Comparison of ENCODE assay signal across 22 cellular contexts in the genomic region with DNA sequence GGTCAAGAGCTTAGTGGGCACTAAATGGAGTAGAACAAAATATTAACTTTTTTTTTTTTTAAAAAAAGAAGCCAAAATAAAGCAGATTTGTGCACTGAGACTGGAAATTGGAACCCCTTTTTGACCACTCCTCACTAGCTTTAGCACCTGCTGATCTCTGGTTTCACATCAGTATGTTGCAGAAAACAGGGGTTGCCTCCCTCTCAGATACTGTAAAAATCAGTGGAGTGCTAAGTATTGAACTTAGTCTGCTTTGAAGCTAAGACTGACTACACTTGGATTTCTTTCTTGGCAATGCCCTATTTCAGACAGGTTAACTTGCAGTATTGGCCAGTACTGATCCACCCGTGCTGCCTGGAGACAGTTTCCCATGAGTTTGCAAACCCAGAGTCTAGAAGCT.
DNase-seq lines count a peak whose midpoint lies in the region; ATAC-seq and FAIRE-seq lines count a peak whose summit lies in the region.
"Had no signal": no experiment of that assay in that cellular context is flagged by ENCODE, and none has a peak within 500 bp of the region (broad histone marks: within the 10 kb centered on the region; RNA-seq: fewer than 3 reads in every experiment).

No MANE protein-coding gene starts in this region.

- H3K27me3 ChIP-seq in BLaER1 treated with 17β-estradiol and CSF1 and Interleukin-3, amounts not matched to agents 10 nM and 100 nM, result no peaks in the 10 kb centered on the region
- H3K27me3 ChIP-seq: body of pancreas, left lung, SJCRH30, upper lobe of right lung had no signal

- no peak overlapping the region for H3K4me3 ChIP-seq in BLaER1 treated with 17β-estradiol and CSF1 and Interleukin-3, amounts not matched to agents 10 nM and 100 nM
- H3K4me3 ChIP-seq: body of pancreas, left lung, mucosa of descending colon, prostate gland, SJCRH30, upper lobe of right lung had no signal

- no peaks in the 10 kb centered on the region for H3K9me3 ChIP-seq in BLaER1 treated with 17β-estradiol and CSF1 and Interleukin-3, amounts not matched to agents 10 nM and 100 nM (replicated peaks in 1 of 11)
- H3K9me3 ChIP-seq: body of pancreas, left lung, mucosa of descending colon, prostate gland, SJCRH30, upper lobe of right lung had no signal

- H3K9ac ChIP-seq in BLaER1 treated with 17β-estradiol and CSF1 and Interleukin-3, amounts not matched to agents 10 nM and 100 nM, result no peak overlapping the region

- H3K27me3 Mint-ChIP-seq in T-helper 2 cell treated with Interferon-gamma antibody and Interleukin-4, amounts not matched to agents 5 μg/mL and 100 μg/mL, for 36 hours (ENCODE audit: low read depth), result peaks cover 1% of the 10 kb centered on the region
- H3K27me3 Mint-ChIP-seq: activated naive CD8-positive, alpha-beta T cell treated with anti-CD3 and anti-CD28 coated beads for 36 hours had no signal

- DNase-seq in GM19239 (ENCODE audit: insufficient read length, low spot score) (no peak), epithelial cell of prostate (ENCODE audit: low read depth, low spot score) (no peak), HCEC 1CT (no peak)
- DNase-seq in T-helper 2 cell treated with Interferon-gamma antibody and Interleukin-4, amounts not matched to agents 5 μg/mL and 100 μg/mL, for 36 hours (ENCODE audit: low spot score), result no peak
- DNase-seq: activated CD4-positive, CD25-positive, alpha-beta regulatory T cell; activated CD8-positive, alpha-beta T cell treated with anti-CD3 and anti-CD28 coated beads, Interleukin-2, amount 10 ng/mL, durations not matched to agents 7 days and 5 days; activated naive CD8-positive, alpha-beta T cell treated with anti-CD3 and anti-CD28 coated beads for 36 hours; body of pancreas; C1 segment of cervical spinal cord; endodermal cell; GDM1; left lung; mucosa of descending colon; NCI-H1105 treated with DMSO at 0.1 percent for 48 hours; SJCRH30; upper lobe of right lung had no signal

- H4K20me1 ChIP-seq in BLaER1 treated with 17β-estradiol and CSF1 and Interleukin-3, amounts not matched to agents 10 nM and 100 nM, result no peaks in the 10 kb centered on the region

- H3K4me3 Mint-ChIP-seq in T-helper 2 cell treated with Interferon-gamma antibody and Interleukin-4, amounts not matched to agents 5 μg/mL and 100 μg/mL, for 36 hours, result no peak overlapping the region
- H3K4me3 Mint-ChIP-seq: activated CD8-positive, alpha-beta T cell treated with anti-CD3 and anti-CD28 coated beads, Interleukin-2, amount 10 ng/mL, durations not matched to agents 7 days and 5 days; activated naive CD8-positive, alpha-beta T cell treated with anti-CD3 and anti-CD28 coated beads for 36 hours; endodermal cell had no signal

- peaks cover 45 to 82% (median 70%) of the 10 kb centered on the region in 10 experiments for H3K4me1 ChIP-seq in BLaER1 treated with 17β-estradiol and CSF1 and Interleukin-3, amounts not matched to agents 10 nM and 100 nM
- H3K4me1 ChIP-seq: prostate gland had no signal

- peaks cover 17% of the 10 kb centered on the region for H3K36me3 Mint-ChIP-seq in T-helper 2 cell treated with Interferon-gamma antibody and Interleukin-4, amounts not matched to agents 5 μg/mL and 100 μg/mL, for 36 hours (ENCODE audit: low read depth)

- ATAC-seq in HG03354 (IDR thresholded peaks at IDR 0.05; ENCODE audit: poor library complexity, severe bottlenecking, unreplicated experiment) (peak; percentile 27), HG02981 (IDR thresholded peaks at IDR 0.05; ENCODE audit: unreplicated experiment) (no peak), GM19452 (IDR thresholded peaks at IDR 0.05; ENCODE audit: unreplicated experiment) (no peak)
- ATAC-seq: activated CD8-positive, alpha-beta T cell treated with anti-CD3 and anti-CD28 coated beads, Interleukin-2, amount 10 ng/mL, durations not matched to agents 7 days and 5 days; body of pancreas; left lung; mucosa of descending colon; upper lobe of right lung had no signal

- FAIRE-seq in GM19239 (lab: Jason Lieb, UNC), result peak; percentile 72
- FAIRE-seq: A204.1 had no signal

- peaks cover 36% of the 10 kb centered on the region for H3K4me1 Mint-ChIP-seq in T-helper 2 cell treated with Interferon-gamma antibody and Interleukin-4, amounts not matched to agents 5 μg/mL and 100 μg/mL, for 36 hours (ENCODE audit: low read depth)

- no peaks in the 10 kb centered on the region for H3K9me3 Mint-ChIP-seq in T-helper 2 cell treated with Interferon-gamma antibody and Interleukin-4, amounts not matched to agents 5 μg/mL and 100 μg/mL, for 36 hours
- H3K9me3 Mint-ChIP-seq: activated naive CD8-positive, alpha-beta T cell treated with anti-CD3 and anti-CD28 coated beads for 36 hours; endodermal cell had no signal

- H3K36me3 ChIP-seq in BLaER1 treated with 17β-estradiol and CSF1 and Interleukin-3, amounts not matched to agents 10 nM and 100 nM, result no peaks in the 10 kb centered on the region
- H3K36me3 ChIP-seq: left lung, prostate gland, SJCRH30, upper lobe of right lung had no signal

- H3K27ac ChIP-seq in BLaER1 treated with 17β-estradiol and CSF1 and Interleukin-3, amounts not matched to agents 10 nM and 100 nM, result no peak overlapping the region
- H3K27ac ChIP-seq in epithelial cell of prostate, result peak overlapping the region; percentile 85
- H3K27ac ChIP-seq: body of pancreas, left lung, SJCRH30, upper lobe of right lung had no signal

- peak overlapping the region; percentile 48 to 87 (median 76) for H3K4me2 ChIP-seq in BLaER1 treated with 17β-estradiol and CSF1 and Interleukin-3, amounts not matched to agents 10 nM and 100 nM

- no peak overlapping the region for H3K27ac Mint-ChIP-seq in T-helper 2 cell treated with Interferon-gamma antibody and Interleukin-4, amounts not matched to agents 5 μg/mL and 100 μg/mL, for 36 hours
- H3K27ac Mint-ChIP-seq: activated CD8-positive, alpha-beta T cell treated with anti-CD3 and anti-CD28 coated beads, Interleukin-2, amount 10 ng/mL, durations not matched to agents 7 days and 5 days; activated naive CD8-positive, alpha-beta T cell treated with anti-CD3 and anti-CD28 coated beads for 36 hours; endodermal cell had no signal
